In genomic region chr3:49929333-49930240, GRCh38 we compare ENCODE assay signal across 8 cellular contexts. TPM values are rescaled to one million over a fixed set of nuclear protein-coding genes. Genes with fewer than 3 reads are reported as not detected.
DNase-seq lines count a peak whose midpoint lies in the region; ATAC-seq, FAIRE-seq and TF ChIP-seq lines count a peak whose summit lies in the region.

MON1A (minus strand) TSS chr3:49929811; CDS start chr3:49913346, 16,465 bp downstream.

- DNase-seq in AG04450 (ENCODE audit: low read depth, low spot score) (peak; percentile 55), NCI-H2196 treated with DMSO at 0.1 percent for 48 hours (lab: John Stamatoyannopoulos, UW; ENCODE audit: unreplicated experiment) (peak; percentile 45), bronchial epithelial cell (ENCODE audit: low read depth) (peak; percentile 84), iPS-NIHi7 (ENCODE audit: extremely low spot score) (peak; percentile 90), smooth muscle cell of the brain vasculature (ENCODE audit: low read depth, low spot score) (peak; percentile 52)

- H3K4me3 ChIP-seq in AG04450 (ENCODE audit: low read depth, low read length), result peak within 1 kb of the TSS; percentile 79
- H3K4me3 ChIP-seq in WI38 (ENCODE audit: low read depth, low read length), result peak within 1 kb of the TSS; percentile 91
- H3K4me3 ChIP-seq in bronchial epithelial cell (ENCODE audit: low read depth, low read length), result peak within 1 kb of the TSS; percentile 61

- peak; percentile 23 for TF ChIP-seq CTCF in AG04450 (IDR thresholded peaks at IDR 0.05; ENCODE audit: low read depth, low read length)
- 0 out of 2 replicates have a peak, but pooled peaks have one; percentile 12 for TF ChIP-seq CTCF in WI38 (IDR thresholded peaks at IDR 0.05; ENCODE audit: low read depth, low read length)
- peak; percentile 47 for TF ChIP-seq CTCF in bronchial epithelial cell (IDR thresholded peaks at IDR 0.05; ENCODE audit: insufficient read depth, low read length, severe bottlenecking)

- CTCF ChIA-PET in AG04450 (lab: Charles Lee), result interaction anchor here (0.6 to 1.3 kb wide), 4 partner anchors 13 to 78 kb away, joined by 3 to 8 read pairs (median 4); no protein-coding TSS in a partner anchor

- H3K36me3 ChIP-seq in bronchial epithelial cell (ENCODE audit: control insufficient read depth, insufficient read depth, low read length), result no peaks in the 10 kb centered on the region

- FAIRE-seq in bronchial epithelial cell (lab: Jason Lieb, UNC), result no peak

- peak within 1 kb of the TSS; percentile 33 for H3K27ac ChIP-seq in AG04450 (ENCODE audit: low read depth, low read length)

- H3K27me3 ChIP-seq in AG04450 (ENCODE audit: control insufficient read depth, insufficient read depth, low read length) (no peaks in the 10 kb centered on the region), bronchial epithelial cell (ENCODE audit: control insufficient read depth, insufficient read depth, low read length) (no peaks in the 10 kb centered on the region)

- no peaks in the 10 kb centered on the region for H3K9me3 ChIP-seq in AG04450 (ENCODE audit: control insufficient read depth, insufficient read depth, low read length)

- ATAC-seq in GM18858 (IDR thresholded peaks at IDR 0.05; ENCODE audit: unreplicated experiment) (peak; percentile 74), HG03066 (IDR thresholded peaks at IDR 0.05; ENCODE audit: low read depth, unreplicated experiment) (peak; percentile 87)

- POLR2A ChIA-PET in AG04450 (lab: Yijun Ruan, JAX), result interaction anchor here (0.6 to 2.1 kb wide), 6 partner anchors 9 to 89 kb away, joined by 3 to 24 read pairs (median 4); partner anchors contain the start of gene RBM6

RNA-seq across cellular contexts. Expression of gene MON1A, which starts in this region (rescaled TPM):
- polyA plus RNA-seq in AG04450 (2011; rRNA removed), result 7.1 and 8.1 TPM in 2 replicates
- 6.9 and 11.5 TPM in 2 replicates for polyA minus RNA-seq in AG04450 (2011; rRNA and poly(A)+ RNA removed)
- 9.1 and 15.8 TPM in 2 replicates for total RNA-seq in bronchial epithelial cell

Comparison
In these comparisons a context has a peak if more than half of its experiments do, and no peak if none do; other contexts are left out.
1. Peak in every context shown above with its lines: DNase-seq, ATAC-seq, H3K4me3 ChIP-seq and H3K27ac ChIP-seq.